Comparison of ENCODE assay signal across 1 cellular context in genomic region chr17:39402890-39403605, GRCh38.
TF ChIP-seq lines count a peak whose summit lies in the region.

No MANE protein-coding gene starts in this region.

TF ChIP-seq in HEK293, 187 proteins besides CTCF, POLR2A, EP300 and RAD21 (continued from another document):
- TF ChIP-seq, protein P1, sequence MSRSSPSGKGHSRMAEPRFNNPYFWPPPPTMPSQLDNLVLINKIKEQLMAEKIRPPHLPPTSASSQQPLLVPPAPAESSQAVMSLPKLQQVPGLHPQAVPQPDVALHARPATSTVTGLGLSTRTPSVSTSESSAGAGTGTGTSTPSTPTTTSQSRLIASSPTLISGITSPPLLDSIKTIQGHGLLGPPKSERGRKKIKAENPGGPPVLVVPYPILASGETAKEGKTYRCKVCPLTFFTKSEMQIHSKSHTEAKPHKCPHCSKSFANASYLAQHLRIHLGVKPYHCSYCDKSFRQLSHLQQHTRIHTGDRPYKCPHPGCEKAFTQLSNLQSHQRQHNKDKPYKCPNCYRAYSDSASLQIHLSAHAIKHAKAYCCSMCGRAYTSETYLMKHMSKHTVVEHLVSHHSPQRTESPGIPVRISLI (tag by site-specific recombination; IDR thresholded peaks at IDR 0.05), result peak; percentile 68; the same call in 1 of the 2 replicates
- no peak for TF ChIP-seq HOXD13 (CRISPR knock-in tag; IDR thresholded peaks at IDR 0.05; ENCODE audit: borderline replicate concordance)
- TF ChIP-seq SP2 (tag by site-specific recombination; IDR thresholded peaks at IDR 0.05), result no peak
- TF ChIP-seq SCRT1 (tag by site-specific recombination; IDR thresholded peaks at IDR 0.05; ENCODE audit: borderline replicate concordance), result 0 out of 2 replicates have a peak, but pooled peaks have one; percentile 25
- TF ChIP-seq REPIN1 (tag by site-specific recombination; IDR thresholded peaks at IDR 0.05; ENCODE audit: low read depth), result no peak
- no peak for TF ChIP-seq ZNF623 (tag by site-specific recombination; IDR thresholded peaks at IDR 0.05)
- TF ChIP-seq ZNF660 (tag by site-specific recombination; IDR thresholded peaks at IDR 0.05), result peak; percentile 11; the same call in 1 of the 2 replicates
- no peak for TF ChIP-seq ZNF354C (tag by site-specific recombination; IDR thresholded peaks at IDR 0.05; ENCODE audit: borderline replicate concordance, low read depth)
- no peak for TF ChIP-seq ZNF580 (tag by site-specific recombination; IDR thresholded peaks at IDR 0.05)
- TF ChIP-seq SP7 (tag by site-specific recombination; IDR thresholded peaks at IDR 0.05), result peak; percentile 64
